18 cellular contexts compared by ENCODE assay signal in genomic region chr17:60745544-60745943, GRCh38.
DNase-seq lines count a peak whose midpoint lies in the region; ATAC-seq and TF ChIP-seq lines count a peak whose summit lies in the region.
"Had no signal": no experiment of that assay in that cellular context is flagged by ENCODE, and none has a peak within 500 bp of the region (broad histone marks: within the 10 kb centered on the region; RNA-seq: fewer than 3 reads in every experiment).

No MANE protein-coding gene starts in this region.

- no peaks in the 10 kb centered on the region for H4K20me1 ChIP-seq in HCT116 (ENCODE audit: insufficient read depth)
- H4K20me1 ChIP-seq in GM23248 (ENCODE audit: insufficient read depth): no peaks in the 10 kb centered on the region

- ATAC-seq in HCT116 (no peak), RWPE2 (ENCODE audit: low read depth) (no peak)
- ATAC-seq: effector memory CD8-positive, alpha-beta T cell; left lung had no signal

- intact Hi-C loops in HCT116 (cut with micrococcal nuclease): no loop called here

- H3K4me3 ChIP-seq in HCT116 (replicated peaks in 1 of 2; ENCODE audit: low read depth in 1 of 2, low read length in 2 of 2) (no peak overlapping the region), RWPE2 (ENCODE audit: severe bottlenecking) (no peak overlapping the region), GM23248 (no peak overlapping the region)
- H3K4me3 ChIP-seq: left lung, skin epidermis, suprapubic skin had no signal

- 89 to 98% methylated on average over 2 of the region's 2 CpGs for WGBS in GM23248 (ENCODE audit: low coverage in 1 of 2, low lambda C conversion rate in 2 of 2, missing lambda C conversion rate in 2 of 2), 2 experiments

- H3K9ac ChIP-seq in HCT116 (ENCODE audit: low read length): no peak overlapping the region
- H3K9ac ChIP-seq in GM23248: no peak overlapping the region

- no peak for DNase-seq in HCT116 (ENCODE audit: low read depth, low spot score)
- DNase-seq in RWPE2 (ENCODE audit: low spot score): no peak
- DNase-seq in fibroblast of peridontal ligament (ENCODE audit: extremely low read depth): peak; percentile 26
- DNase-seq in activated CD4-positive, alpha-beta T cell treated with anti-CD3 and anti-CD28 coated beads, Interleukin-2, amount 50 U/mL, for 48 hours: no peak
- DNase-seq in GM23248: no peak
- DNase-seq in NAMALWA (ENCODE audit: low spot score): no peak
- no peak for DNase-seq in occipital lobe (lab: John Stamatoyannopoulos, UW)
- DNase-seq: activated CD8-positive, alpha-beta memory T cell treated with anti-CD3 and anti-CD28 coated beads for 24 hours; Caco-2; effector memory CD8-positive, alpha-beta T cell; foreskin fibroblast; left lung; NCI-H2107; stimulated activated CD4-positive, alpha-beta T cell treated with anti-CD3 and anti-CD28 coated beads, Interleukin-4, amount 100 ng/mL, for 24 hours; T-helper 1 cell had no signal

- H3K27me3 ChIP-seq in HCT116 (ENCODE audit: insufficient read depth, low read length): no peaks in the 10 kb centered on the region
- no peaks in the 10 kb centered on the region for H3K27me3 ChIP-seq in RWPE2 (ENCODE audit: insufficient read depth, poor library complexity, severe bottlenecking)
- no peaks in the 10 kb centered on the region for H3K27me3 ChIP-seq in GM23248 (replicated peaks; ENCODE audit: insufficient read depth)
- H3K27me3 ChIP-seq: left lung, suprapubic skin had no signal

- no TSS peak for BruUV-seq in HCT116 (replicated peaks; lab: Mats Ljungman, UMichigan)

- H3K9me3 ChIP-seq in HCT116 (ENCODE audit: control insufficient read depth in 1 of 2, insufficient read depth in 1 of 2, low read depth in 1 of 2, low read length in 2 of 2) (no peaks in the 10 kb centered on the region), RWPE2 (ENCODE audit: severe bottlenecking) (no peaks in the 10 kb centered on the region), GM23248 (ENCODE audit: low read depth) (no peaks in the 10 kb centered on the region)
- H3K9me3 ChIP-seq: Caco-2, suprapubic skin had no signal

- H3K4me1 ChIP-seq in HCT116 (ENCODE audit: control insufficient read depth in 1 of 2, insufficient read depth in 2 of 2, low read length in 2 of 2) (peaks cover 11 to 17% of the 10 kb centered on the region in 2 experiments), RWPE2 (ENCODE audit: insufficient read depth, poor library complexity, severe bottlenecking) (peaks cover 13% of the 10 kb centered on the region), GM23248 (ENCODE audit: insufficient read depth) (peaks cover 16% of the 10 kb centered on the region)

- H3K4me2 ChIP-seq in HCT116 (ENCODE audit: low read length) (no peak overlapping the region), GM23248 (ENCODE audit: unreplicated experiment) (no peak overlapping the region)

- no peak for TF ChIP-seq POLR2A in HCT116 (IDR thresholded peaks at IDR 0.05; ENCODE audit: borderline replicate concordance, extremely low read depth, insufficient read depth, insufficient read length)

- H2AFZ ChIP-seq in HCT116 (ENCODE audit: low read depth, low read length, poor library complexity, severe bottlenecking): no peak overlapping the region
- no peak overlapping the region for H2AFZ ChIP-seq in GM23248

- RAD21 ChIA-PET in HCT116 (lab: Charles Lee; ENCODE audit: low non-redundant PET in 1 of 2, low total read pairs in 2 of 2, uncharacterized antibody in 2 of 2, unreplicated experiment in 2 of 2): no interaction called here

- CTCF ChIA-PET in HCT116 (lab: Charles Lee): interaction anchor here (0.9 to 3.0 kb wide), 6 partner anchors 10 to 829 kb away, joined by 3 to 26 read pairs (median 4); no protein-coding TSS in a partner anchor

- H3F3A ChIP-seq in GM23248 (ENCODE audit: insufficient read depth): peaks cover 12% of the 10 kb centered on the region; the same call in 1 of the 2 replicates

- H3K36me3 ChIP-seq in HCT116 (ENCODE audit: control insufficient read depth in 1 of 2, insufficient read depth in 2 of 2, low read length in 2 of 2) (no peaks in the 10 kb centered on the region), RWPE2 (ENCODE audit: low read depth) (no peaks in the 10 kb centered on the region), GM23248 (ENCODE audit: low read depth) (no peaks in the 10 kb centered on the region)
- H3K36me3 ChIP-seq: left lung, suprapubic skin had no signal

- no peaks in the 10 kb centered on the region for H3K9me2 ChIP-seq in HCT116 (ENCODE audit: insufficient read depth)
- no peaks in the 10 kb centered on the region for H3K9me2 ChIP-seq in GM23248 (ENCODE audit: insufficient read depth)

- no peaks in the 10 kb centered on the region for H3K79me2 ChIP-seq in HCT116 (ENCODE audit: insufficient read depth, low read length)
- no peaks in the 10 kb centered on the region for H3K79me2 ChIP-seq in GM23248 (ENCODE audit: insufficient read depth)

- H3K27ac ChIP-seq in 22Rv1: no peak overlapping the region
- no peak overlapping the region for H3K27ac ChIP-seq in HCT116 (ENCODE audit: low read depth, low read length)
- no peak overlapping the region for H3K27ac ChIP-seq in RWPE2 (ENCODE audit: poor library complexity, severe bottlenecking)
- H3K27ac ChIP-seq in GM23248: no peak overlapping the region
- H3K27ac ChIP-seq: suprapubic skin had no signal

- TF ChIP-seq CTCF in 22Rv1 (IDR thresholded peaks at IDR 0.05): peak; percentile 18; the same call in 1 of the 2 replicates
- TF ChIP-seq CTCF in HCT116 (IDR thresholded peaks at IDR 0.05 in 2 of 3, conservative IDR thresholded peaks at IDR 0.05 in 1 of 3; ENCODE audit: borderline replicate concordance in 1 of 3, insufficient read depth in 1 of 3, low read depth in 2 of 3, low read length in 2 of 3): peak in 1 of 3 experiments; percentile 16; a peak in 1 of 6 replicates
- TF ChIP-seq CTCF in RWPE2 (IDR thresholded peaks at IDR 0.05; ENCODE audit: poor library complexity, severe bottlenecking): peak; percentile 42

- POLR2A ChIA-PET in HCT116 (lab: Charles Lee): no interaction called here

- in situ Hi-C loops in GM23248 (cut with MboI): loop anchor here (25.0 kb wide), 1 partner anchor 817 kb away; no protein-coding TSS in a partner anchor

- peak; percentile 62 for TF ChIP-seq RAD21 in HCT116 (IDR thresholded peaks at IDR 0.05; ENCODE audit: low read depth)

TF ChIP-seq in HCT116, 20 proteins besides CTCF, POLR2A, EP300 and RAD21 (continues in another document):
- TF ChIP-seq ELF1 (IDR thresholded peaks at IDR 0.05; ENCODE audit: borderline replicate concordance, low read depth) (no peak), TCF7L2 (IDR thresholded peaks at IDR 0.05; ENCODE audit: borderline replicate concordance, extremely low read depth, insufficient read depth, insufficient read length) (no peak), MAX (IDR thresholded peaks at IDR 0.05) (no peak), FOSL1 (IDR thresholded peaks at IDR 0.05; ENCODE audit: low read depth) (no peak), ATF3 (IDR thresholded peaks at IDR 0.05) (no peak), SP1 (IDR thresholded peaks at IDR 0.05; ENCODE audit: low read depth) (no peak), REST (IDR thresholded peaks at IDR 0.05; ENCODE audit: low read depth) (no peak), EGR1 (IDR thresholded peaks at IDR 0.05; ENCODE audit: low read depth) (no peak), SRF (IDR thresholded peaks at IDR 0.05; ENCODE audit: low read depth) (no peak), ZNF274 (IDR thresholded peaks at IDR 0.05; ENCODE audit: low read depth, low read length) (no peak), SIN3A (IDR thresholded peaks at IDR 0.05; ENCODE audit: low read depth) (no peak), EZH2phosphoT487 (IDR thresholded peaks at IDR 0.05; ENCODE audit: borderline replicate concordance) (no peak), YY1 (IDR thresholded peaks at IDR 0.05; ENCODE audit: extremely low read depth, insufficient replicate concordance, low read depth, low read length) (no peak), JUND (IDR thresholded peaks at IDR 0.05) (no peak)
